Comparison of ENCODE assay signal across 7 cellular contexts in genomic region chr3:40971191-40972168, GRCh38.
DNase-seq lines count a peak whose midpoint lies in the region; ATAC-seq and TF ChIP-seq lines count a peak whose summit lies in the region.

No MANE protein-coding gene starts in this region.

- H3K27me3 Mint-ChIP-seq in natural killer cell (ENCODE audit: low read depth in 2 of 2), result peaks cover 2 to 5% of the 10 kb centered on the region in 2 donors

- no peaks in the 10 kb centered on the region for H3K9me2 ChIP-seq in SK-N-SH

- no peaks in the 10 kb centered on the region for H3K27me3 ChIP-seq in SK-N-SH (ENCODE audit: insufficient read depth)

- H3K79me2 ChIP-seq in SK-N-SH (ENCODE audit: insufficient read depth), result no peaks in the 10 kb centered on the region

- peaks cover 27 to 36% of the 10 kb centered on the region in 2 donors for H3K4me1 Mint-ChIP-seq in natural killer cell

- ATAC-seq in GM21528 (IDR thresholded peaks at IDR 0.05; ENCODE audit: low FRiP score, unreplicated experiment) (peak; percentile 97), natural killer cell (peak; percentile 71 to 80 (median 73))

- H3K36me3 ChIP-seq in SK-N-SH (replicated peaks in 1 of 2; ENCODE audit: control insufficient read depth in 1 of 2, insufficient read depth in 2 of 2, low read length in 1 of 2), result no peaks in the 10 kb centered on the region

- peaks cover 0 to 10% of the 10 kb centered on the region in 2 experiments; a peak in 2 of 4 replicates for H3K4me1 ChIP-seq in SK-N-SH (ENCODE audit: control insufficient read depth in 1 of 2, insufficient read depth in 2 of 2, low read depth in 1 of 2, low read length in 1 of 2)

- peak; percentile 21 for TF ChIP-seq CTCF in GM12865 (IDR thresholded peaks at IDR 0.05; ENCODE audit: insufficient read depth, low read depth, low read length, missing control alignments)
- no peak for TF ChIP-seq CTCF in SK-N-SH (IDR thresholded peaks at IDR 0.05)
- no peak for TF ChIP-seq CTCF in natural killer cell (IDR thresholded peaks at IDR 0.05)

- no peaks in the 10 kb centered on the region for H3K9me3 ChIP-seq in SK-N-SH

- TF ChIP-seq EP300 in SK-N-SH (IDR thresholded peaks at IDR 0.05; ENCODE audit: borderline replicate concordance in 1 of 2, low read depth in 1 of 2, low read length in 1 of 2), result peak in 1 of 2 experiments; percentile 50; a peak in 1 of 4 replicates

- H3K36me3 Mint-ChIP-seq in natural killer cell, result no peaks in the 10 kb centered on the region

- DNase-seq in GM12865 (ENCODE audit: low read depth) (peak; percentile 95), HT1080 (ENCODE audit: low read depth) (peak; percentile 99), SK-N-SH (no peak), epithelial cell of prostate (ENCODE audit: low read depth, low spot score) (peak; percentile 85), natural killer cell (peak; percentile 25), UCSD-AML1 (lab: John Stamatoyannopoulos, UW; ENCODE audit: unreplicated experiment) (no peak)

- 33% methylated on average over 10 of the region's 10 CpGs for WGBS in SK-N-SH (ENCODE audit: low lambda C conversion rate)

- H3F3A ChIP-seq in SK-N-SH (replicated peaks; ENCODE audit: insufficient read depth), result no peaks in the 10 kb centered on the region

- no peak for TF ChIP-seq RAD21 in SK-N-SH (IDR thresholded peaks at IDR 0.05; ENCODE audit: low read length)

- no peaks in the 10 kb centered on the region for H3K9me3 Mint-ChIP-seq in natural killer cell

- H3K9ac ChIP-seq in SK-N-SH, result peak overlapping the region; percentile 29; the same call in 1 of the 2 replicates

- POLR2A ChIA-PET in SK-N-SH (lab: Yijun Ruan, JAX), result no interaction called here

- peak overlapping the region; percentile 57 for H3K4me2 ChIP-seq in SK-N-SH

- H3K27ac ChIP-seq in SK-N-SH (ENCODE audit: low read depth in 2 of 2, low read length in 1 of 2) (peak overlapping the region in 1 of 2 experiments; percentile 64; a peak in 2 of 4 replicates), epithelial cell of prostate (peak overlapping the region; percentile 49)

- no peak overlapping the region for H2AFZ ChIP-seq in SK-N-SH (ENCODE audit: low read depth)

- peak overlapping the region; percentile 78 to 87 for H3K27ac Mint-ChIP-seq in natural killer cell

- H3K4me3 ChIP-seq in GM12865 (ENCODE audit: low read depth, low read length) (peak overlapping the region; percentile 24), SK-N-SH (ENCODE audit: low read depth in 2 of 2, low read length in 1 of 2) (no peak overlapping the region)

- H3K4me3 Mint-ChIP-seq in natural killer cell, result no peak overlapping the region

- no peaks in the 10 kb centered on the region for H4K20me1 ChIP-seq in SK-N-SH (ENCODE audit: insufficient read depth)

- CTCF ChIA-PET in SK-N-SH (lab: Yijun Ruan, JAX), result no interaction called here

- intact Hi-C loops in natural killer cell (cut with micrococcal nuclease), result loop anchor here (5.0 kb wide), 1 partner anchor 146 kb away; no protein-coding TSS in a partner anchor

TF ChIP-seq in SK-N-SH, 30 proteins besides CTCF, POLR2A, EP300 and RAD21:
- no peak for TF ChIP-seq FOXJ3 (CRISPR knock-in tag; IDR thresholded peaks at IDR 0.05)
- no peak for TF ChIP-seq USF2 (IDR thresholded peaks at IDR 0.05; ENCODE audit: borderline replicate concordance, low read depth, low read length)
- no peak for TF ChIP-seq GATA2 (CRISPR knock-in tag; IDR thresholded peaks at IDR 0.05)
- no peak for TF ChIP-seq RCOR1 (IDR thresholded peaks at IDR 0.05; ENCODE audit: low read length)
- TF ChIP-seq FOSL2 (IDR thresholded peaks at IDR 0.05; ENCODE audit: borderline replicate concordance, low read depth), result peak; percentile 86
- no peak for TF ChIP-seq TAF1 (IDR thresholded peaks at IDR 0.05; ENCODE audit: borderline replicate concordance, low read depth, low read length)
- TF ChIP-seq NRF1 (IDR thresholded peaks at IDR 0.05; ENCODE audit: low read depth, low read length), result no peak
- no peak for TF ChIP-seq YY1 (IDR thresholded peaks at IDR 0.05; ENCODE audit: low read depth)
- TF ChIP-seq TCF12 (IDR thresholded peaks at IDR 0.05), result peak; percentile 83
- TF ChIP-seq NFIC (IDR thresholded peaks at IDR 0.05; ENCODE audit: borderline replicate concordance), result peak; percentile 56; the same call in 1 of the 2 replicates
- peak; percentile 31; the same call in 1 of the 2 replicates for TF ChIP-seq PBX3 (IDR thresholded peaks at IDR 0.05)
- peak; percentile 87 for TF ChIP-seq RXRA (IDR thresholded peaks at IDR 0.05; ENCODE audit: borderline replicate concordance, low read depth)
- TF ChIP-seq ZBTB33 (IDR thresholded peaks at IDR 0.05; ENCODE audit: borderline replicate concordance, low read depth), result no peak
- TF ChIP-seq EZH2phosphoT487 (IDR thresholded peaks at IDR 0.05; ENCODE audit: borderline replicate concordance, low read depth), result no peak
- 0 out of 2 replicates have a peak, but pooled peaks have one; percentile 20 for TF ChIP-seq ELF1 (IDR thresholded peaks at IDR 0.05)
- no peak for TF ChIP-seq RFX5 (IDR thresholded peaks at IDR 0.05; ENCODE audit: low read length)
- peak; percentile 55; the same call in 1 of the 2 replicates for TF ChIP-seq JUND (IDR thresholded peaks at IDR 0.05)
- no peak for TF ChIP-seq MEF2A (IDR thresholded peaks at IDR 0.05; ENCODE audit: borderline replicate concordance, low read depth)
- TF ChIP-seq GABPA (IDR thresholded peaks at IDR 0.05; ENCODE audit: low read depth), result peak; percentile 33; the same call in 1 of the 2 replicates
- TF ChIP-seq POLR2AphosphoS5 (IDR thresholded peaks at IDR 0.05; ENCODE audit: low read depth, low read length), result peak; percentile 14; the same call in 1 of the 2 replicates

Comparison
In these comparisons a context has a peak if more than half of its experiments do, and no peak if none do; other contexts are left out.
1. DNase-seq: peak in GM12865 (single experiment), HT1080 (single experiment), epithelial cell of prostate (single experiment) and natural killer cell (single experiment); none in SK-N-SH (single experiment) and UCSD-AML1 (single experiment).